In genomic region chr1:30541721-30542485, GRCh38 we compare ENCODE assay signal across 24 cellular contexts.
DNase-seq lines count a peak whose midpoint lies in the region; ATAC-seq, FAIRE-seq and TF ChIP-seq lines count a peak whose summit lies in the region.
"Had no signal": no experiment of that assay in that cellular context is flagged by ENCODE, and none has a peak within 500 bp of the region (broad histone marks: within the 10 kb centered on the region; RNA-seq: fewer than 3 reads in every experiment).

No MANE protein-coding gene starts in this region.

- 40% methylated on average over 8 of the region's 10 CpGs for WGBS in HepG2 (ENCODE audit: low lambda C conversion rate)
- 75% methylated on average over 5 of the region's 10 CpGs for WGBS in right lobe of liver (ENCODE audit: insufficient coverage, low coverage, low lambda C conversion rate, missing lambda C conversion rate)
- WGBS in K562 (ENCODE audit: insufficient coverage, low coverage, missing lambda C conversion rate) = under 1% methylated on average over 10 of the region's 10 CpGs
- 78 to 86% (median 81%) methylated on average over 10 of the region's 10 CpGs for WGBS in spleen, 5 donors
- 88% methylated on average over 10 of the region's 10 CpGs for WGBS in smooth muscle cell (ENCODE audit: low lambda C conversion rate)

- H3K9me3 ChIP-seq in HepG2 (ENCODE audit: low read length) (no peaks in the 10 kb centered on the region), right lobe of liver (no peaks in the 10 kb centered on the region), K562 (replicated peaks; ENCODE audit: control insufficient read depth, insufficient read depth, low read depth, low read length) (no peaks in the 10 kb centered on the region), spleen (no peaks in the 10 kb centered on the region), smooth muscle cell (replicated peaks; ENCODE audit: low read depth) (no peaks in the 10 kb centered on the region)
- H3K9me3 ChIP-seq: BE2C, Caco-2 had no signal

- H3K4me3 ChIP-seq in HepG2 (replicated peaks in 1 of 3; ENCODE audit: insufficient read depth in 1 of 3, low read depth in 2 of 3, low read length in 3 of 3) = no peak overlapping the region
- no peak overlapping the region for H3K4me3 ChIP-seq in right lobe of liver
- no peak overlapping the region for H3K4me3 ChIP-seq in K562
- H3K4me3 ChIP-seq in spleen = no peak overlapping the region
- H3K4me3 ChIP-seq in smooth muscle cell = no peak overlapping the region
- H3K4me3 ChIP-seq: GM23248 had no signal

- no peaks in the 10 kb centered on the region for H4K20me1 ChIP-seq in HepG2 (ENCODE audit: insufficient read depth, low read length)
- H4K20me1 ChIP-seq in K562 (replicated peaks; ENCODE audit: control insufficient read depth, insufficient read depth, low read length) = no peaks in the 10 kb centered on the region
- no peaks in the 10 kb centered on the region for H4K20me1 ChIP-seq in smooth muscle cell (ENCODE audit: low read depth)

- H3K27me3 ChIP-seq in HepG2 (ENCODE audit: control insufficient read depth in 1 of 2, insufficient read depth in 2 of 2, low read length in 2 of 2) (no peaks in the 10 kb centered on the region), right lobe of liver (no peaks in the 10 kb centered on the region), K562 (ENCODE audit: control insufficient read depth in 2 of 2, insufficient read depth in 2 of 2, low read length in 2 of 2) (peaks cover 0 to 8% of the 10 kb centered on the region in 2 experiments; a peak in 2 of 5 replicates), spleen (replicated peaks in 1 of 7) (peaks cover 0 to 17% (median 0%) of the 10 kb centered on the region in 7 donors), smooth muscle cell (ENCODE audit: low read depth) (no peaks in the 10 kb centered on the region)
- H3K27me3 ChIP-seq: BE2C had no signal

- TF ChIP-seq EP300 in HepG2 (IDR thresholded peaks at IDR 0.05; ENCODE audit: low read depth in 2 of 2, low read length in 2 of 2) = no peak
- no peak for TF ChIP-seq EP300 in HepG2 (CRISPR knock-in tag; IDR thresholded peaks at IDR 0.05; ENCODE audit: borderline replicate concordance)
- no peak for TF ChIP-seq EP300 in K562 (IDR thresholded peaks at IDR 0.05; ENCODE audit: low read length)

- CTCF ChIA-PET in HepG2 (lab: Yijun Ruan, JAX; ENCODE audit: low intra/inter-chr PET ratio, low total read pairs) = no interaction called here
- CTCF ChIA-PET in K562 (lab: Yijun Ruan, JAX; ENCODE audit: low intra/inter-chr PET ratio) = no interaction called here

- no peak overlapping the region for H3K27ac ChIP-seq in HepG2 (ENCODE audit: extremely low read length, insufficient read depth, low read length)
- H3K27ac ChIP-seq in right lobe of liver = no peak overlapping the region
- no peak overlapping the region for H3K27ac ChIP-seq in K562 (ENCODE audit: extremely low read depth, low read depth, low read length)
- H3K27ac ChIP-seq in spleen = no peak overlapping the region
- H3K27ac ChIP-seq in smooth muscle cell (ENCODE audit: low read depth) = no peak overlapping the region
- H3K27ac ChIP-seq: 22Rv1, C4-2B, GM23248 had no signal

- no peaks in the 10 kb centered on the region for H3K36me3 ChIP-seq in HepG2 (replicated peaks in 1 of 2; ENCODE audit: control insufficient read depth in 1 of 2, insufficient read depth in 2 of 2, low read length in 2 of 2)
- H3K36me3 ChIP-seq in right lobe of liver = no peaks in the 10 kb centered on the region
- no peaks in the 10 kb centered on the region for H3K36me3 ChIP-seq in K562 (ENCODE audit: control insufficient read depth, insufficient read depth, low read length)
- H3K36me3 ChIP-seq in spleen = no peaks in the 10 kb centered on the region
- no peaks in the 10 kb centered on the region for H3K36me3 ChIP-seq in smooth muscle cell (ENCODE audit: low read depth)
- H3K36me3 ChIP-seq: BE2C had no signal

- BruUV-seq in HepG2 (replicated peaks; lab: Mats Ljungman, UMichigan) = no TSS peak
- no TSS peak for BruUV-seq in K562 (replicated peaks; lab: Mats Ljungman, UMichigan)

- no peak for TF ChIP-seq RAD21 in HepG2 (CRISPR knock-in tag; IDR thresholded peaks at IDR 0.05)
- TF ChIP-seq RAD21 in K562 (CRISPR knock-in tag; conservative IDR thresholded peaks at IDR 0.05 in 1 of 2, IDR thresholded peaks at IDR 0.05 in 1 of 2) = no peak

- TF ChIP-seq POLR2A in HepG2 (IDR thresholded peaks at IDR 0.05; ENCODE audit: insufficient read depth in 1 of 2, low read depth in 2 of 2, low read length in 2 of 2) (no peak), right lobe of liver (IDR thresholded peaks at IDR 0.05) (no peak), K562 (conservative IDR thresholded peaks at IDR 0.05) (no peak), spleen (IDR thresholded peaks at IDR 0.05) (no peak)

- in situ Hi-C loops in HepG2 (cut with HindIII; ENCODE audit: extremely low pct_ligation_motif_present, low pct_unique_long_range_greater_than_20kb) = no loop called here
- in situ Hi-C loops in K562 (cut with MboI) = no loop called here

- no peaks in the 10 kb centered on the region for H3K4me1 ChIP-seq in HepG2 (ENCODE audit: insufficient read depth, low read length)
- no peaks in the 10 kb centered on the region for H3K4me1 ChIP-seq in right lobe of liver
- H3K4me1 ChIP-seq in K562 (replicated peaks in 1 of 2; ENCODE audit: control insufficient read depth in 2 of 2, insufficient read depth in 2 of 2, low read length in 2 of 2) = no peaks in the 10 kb centered on the region
- H3K4me1 ChIP-seq in spleen = peaks cover 0 to 22% (median 3%) of the 10 kb centered on the region in 6 donors
- H3K4me1 ChIP-seq in smooth muscle cell (ENCODE audit: low read depth) = no peaks in the 10 kb centered on the region
- H3K4me1 ChIP-seq: BE2C, Caco-2 had no signal

- H2AFZ ChIP-seq in HepG2 (ENCODE audit: low read length) = no peak overlapping the region
- H2AFZ ChIP-seq in K562 (ENCODE audit: low read depth, low read length) = no peak overlapping the region
- H2AFZ ChIP-seq in smooth muscle cell (ENCODE audit: low read depth) = no peak overlapping the region
- H2AFZ ChIP-seq: GM23248 had no signal

- H3K79me2 ChIP-seq in HepG2 (ENCODE audit: insufficient read depth, low read length) (no peaks in the 10 kb centered on the region), K562 (ENCODE audit: control insufficient read depth, insufficient read depth, low read length) (no peaks in the 10 kb centered on the region), smooth muscle cell (ENCODE audit: low read depth) (no peaks in the 10 kb centered on the region)

- DNase-seq in NCI-H748 (lab: John Stamatoyannopoulos, UW; ENCODE audit: unreplicated experiment) (peak; percentile 27), NCI-H748 treated with DMSO at 0.1 percent for 48 hours (lab: John Stamatoyannopoulos, UW) (no peak), HepG2 (ENCODE audit: low spot score) (no peak), right lobe of liver (no peak), K562 (ENCODE audit: extremely low read depth in 1 of 4, low spot score in 3 of 4) (no peak), spleen (peak; percentile 29), smooth muscle cell (lab: John Stamatoyannopoulos, UW; ENCODE audit: unreplicated experiment) (no peak), superior temporal gyrus (ENCODE audit: extremely low spot score) (no peak)
- DNase-seq: AML-193; BE2C; Caco-2; CD4-positive, CD25-positive, alpha-beta regulatory T cell; CD8-positive, alpha-beta T cell; DMS153; DND-41; GM23248; H7; HCEC 1CT had no signal

- H3K4me2 ChIP-seq in HepG2 (ENCODE audit: low read depth, low read length) (no peak overlapping the region), K562 (ENCODE audit: insufficient read depth, low read length) (no peak overlapping the region), smooth muscle cell (no peak overlapping the region)

- no peak for ATAC-seq in HepG2
- no peak for ATAC-seq in right lobe of liver
- ATAC-seq in K562 = no peak
- ATAC-seq: CD8-positive, alpha-beta T cell had no signal

- POLR2A ChIA-PET in HepG2 (lab: Yijun Ruan, JAX) (no interaction called here), K562 (lab: Yijun Ruan, JAX) (interaction anchor here (0.6 kb wide), 1 partner anchor 438 kb away, joined by 3 read pairs; no protein-coding TSS in a partner anchor)

- intact Hi-C loops in HepG2 (cut with micrococcal nuclease; ENCODE audit: unreplicated experiment) (no loop called here), right lobe of liver (cut with DNase I) (no loop called here), K562 (cut with micrococcal nuclease) (no loop called here), spleen (cut with DNase I; ENCODE audit: low total_unique reads) (no loop called here)

- FAIRE-seq in HepG2 (lab: Jason Lieb, UNC) = no peak
- no peak for FAIRE-seq in K562 (lab: Jason Lieb, UNC)
- FAIRE-seq: A204.1, G401.6, GM19239, H1 had no signal

- TF ChIP-seq CTCF in HepG2 (CRISPR knock-in tag; IDR thresholded peaks at IDR 0.05) (no peak), right lobe of liver (IDR thresholded peaks at IDR 0.05) (no peak), K562 (IDR thresholded peaks at IDR 0.05 in 2 of 3, conservative IDR thresholded peaks at IDR 0.05 in 1 of 3; ENCODE audit: insufficient read depth in 2 of 3, low read depth in 1 of 3, low read length in 3 of 3) (no peak), spleen (IDR thresholded peaks at IDR 0.05 in 8 of 11, conservative IDR thresholded peaks at IDR 0.05 in 3 of 11) (no peak), smooth muscle cell (IDR thresholded peaks at IDR 0.05; ENCODE audit: borderline replicate concordance, insufficient read depth, poor library complexity, severe bottlenecking) (no peak)

- no peaks in the 10 kb centered on the region for H3K9me1 ChIP-seq in K562 (ENCODE audit: control insufficient read depth, insufficient read depth, low read length)

- H3F3A ChIP-seq in smooth muscle cell (ENCODE audit: low read depth) = no peaks in the 10 kb centered on the region

- H3K9ac ChIP-seq in HepG2 (ENCODE audit: insufficient read depth, low read depth, low read length) (no peak overlapping the region), K562 (ENCODE audit: insufficient read depth in 1 of 2, low read depth in 2 of 2, low read length in 2 of 2) (no peak overlapping the region), smooth muscle cell (ENCODE audit: low read depth) (no peak overlapping the region)
- H3K9ac ChIP-seq: GM23248 had no signal

TF ChIP-seq in HepG2, 621 proteins besides CTCF, POLR2A, EP300 and RAD21:
- 0 out of 2 replicates have a peak, but pooled peaks have one; percentile 32 for TF ChIP-seq ZNF431 (CRISPR knock-in tag; IDR thresholded peaks at IDR 0.05; ENCODE audit: borderline replicate concordance, low read depth)
- no peak for TF ChIP-seq ZNF225 (CRISPR knock-in tag; IDR thresholded peaks at IDR 0.05)
- TF ChIP-seq POLR2AphosphoS5 (IDR thresholded peaks at IDR 0.05; ENCODE audit: low read depth, low read length) = no peak
TF ChIP-seq in HepG2: peak in this region for 1.

TF ChIP-seq in K562, 482 proteins besides CTCF, POLR2A, EP300 and RAD21:
- no peak for TF ChIP-seq MTA3 (IDR thresholded peaks at IDR 0.05; ENCODE audit: borderline replicate concordance)
- TF ChIP-seq ZFP36 (IDR thresholded peaks at IDR 0.05; ENCODE audit: low read depth, low read length, partially characterized antibody) = peak; percentile 10
- TF ChIP-seq ZNF431 (CRISPR knock-in tag; IDR thresholded peaks at IDR 0.05) = peak; percentile 97
- TF ChIP-seq KLF13 (tag; IDR thresholded peaks at IDR 0.05; ENCODE audit: borderline replicate concordance, low read depth) = no peak
- no peak for TF ChIP-seq SETDB1 (IDR thresholded peaks at IDR 0.05; ENCODE audit: low read length)
TF ChIP-seq in K562: peak in this region for 2.

Comparison
In these comparisons a context has a peak if more than half of its experiments do, and no peak if none do; other contexts are left out.
1. DNase-seq: peak in NCI-H748 (single experiment) and spleen (single experiment); none in NCI-H748 treated with DMSO at 0.1 percent for 48 hours (single experiment), HepG2 (single experiment), right lobe of liver (0 of 3), K562 (0 of 4), smooth muscle cell (single experiment) and superior temporal gyrus (single experiment).